9 cellular contexts compared by ENCODE assay signal in genomic region chr15:57133127-57133968, GRCh38.
DNase-seq lines count a peak whose midpoint lies in the region; ATAC-seq and TF ChIP-seq lines count a peak whose summit lies in the region.
"Had no signal": no experiment of that assay in that cellular context is flagged by ENCODE, and none has a peak within 500 bp of the region (broad histone marks: within the 10 kb centered on the region; RNA-seq: fewer than 3 reads in every experiment).

No MANE protein-coding gene starts in this region.

- H3K4me3 Mint-ChIP-seq in activated naive CD4-positive, alpha-beta T cell treated with anti-CD3 and anti-CD28 coated beads, Interleukin-2, amount 50 U/mL, for 24 hours: no peak overlapping the region
- H3K4me3 Mint-ChIP-seq in mesothelial cell of epicardium: no peak overlapping the region

- H3K27me3 Mint-ChIP-seq in activated naive CD4-positive, alpha-beta T cell treated with anti-CD3 and anti-CD28 coated beads, Interleukin-2, amount 50 U/mL, for 24 hours: no peaks in the 10 kb centered on the region
- H3K27me3 Mint-ChIP-seq in mesothelial cell of epicardium (ENCODE audit: low read depth): no peaks in the 10 kb centered on the region

- no peak for ATAC-seq in GM21447 (IDR thresholded peaks at IDR 0.05; ENCODE audit: unreplicated experiment)

- no peak for TF ChIP-seq CTCF in mesothelial cell of epicardium (IDR thresholded peaks at IDR 0.05; ENCODE audit: unreplicated experiment)

- DNase-seq in G401 (ENCODE audit: low spot score) (peak; percentile 99), NCI-H1105 (lab: John Stamatoyannopoulos, UW) (peak; percentile 52), mesothelial cell of epicardium (ENCODE audit: low spot score in 2 of 2, unreplicated experiment in 2 of 2) (no peak), A172 (ENCODE audit: low spot score) (no peak), DMS153 (lab: John Stamatoyannopoulos, UW) (no peak), OCI-M2 (lab: John Stamatoyannopoulos, UW; ENCODE audit: unreplicated experiment) (no peak)
- DNase-seq: stimulated activated CD4-positive, alpha-beta T cell treated with anti-CD3 and anti-CD28 coated beads, Interleukin-2, amount 100 ng/mL, for 48 hours had no signal

- in situ Hi-C loops in G401 (cut with HindIII; ENCODE audit: low sequenced_read_pairs): no loop called here

- no peaks in the 10 kb centered on the region for H3K9me3 Mint-ChIP-seq in activated naive CD4-positive, alpha-beta T cell treated with anti-CD3 and anti-CD28 coated beads, Interleukin-2, amount 50 U/mL, for 24 hours
- H3K9me3 Mint-ChIP-seq in mesothelial cell of epicardium: peaks cover 7% of the 10 kb centered on the region

- peak overlapping the region; percentile 70 for H3K27ac Mint-ChIP-seq in activated naive CD4-positive, alpha-beta T cell treated with anti-CD3 and anti-CD28 coated beads, Interleukin-2, amount 50 U/mL, for 24 hours
- peak overlapping the region; percentile 12 for H3K27ac Mint-ChIP-seq in mesothelial cell of epicardium

- H3K4me1 Mint-ChIP-seq in activated naive CD4-positive, alpha-beta T cell treated with anti-CD3 and anti-CD28 coated beads, Interleukin-2, amount 50 U/mL, for 24 hours: peaks cover 64% of the 10 kb centered on the region
- peaks cover 38% of the 10 kb centered on the region for H3K4me1 Mint-ChIP-seq in mesothelial cell of epicardium

- H3K36me3 Mint-ChIP-seq in activated naive CD4-positive, alpha-beta T cell treated with anti-CD3 and anti-CD28 coated beads, Interleukin-2, amount 50 U/mL, for 24 hours: peaks cover 20% of the 10 kb centered on the region
- peaks cover 5% of the 10 kb centered on the region for H3K36me3 Mint-ChIP-seq in mesothelial cell of epicardium

Comparison
In these comparisons a context has a peak if more than half of its experiments do, and no peak if none do; other contexts are left out.
1. DNase-seq: peak in G401 (single experiment) and NCI-H1105 (single experiment); none in mesothelial cell of epicardium (0 of 2), A172 (single experiment), DMS153 (single experiment) and OCI-M2 (single experiment).